8 cellular contexts compared by ENCODE assay signal in the genomic region with DNA sequence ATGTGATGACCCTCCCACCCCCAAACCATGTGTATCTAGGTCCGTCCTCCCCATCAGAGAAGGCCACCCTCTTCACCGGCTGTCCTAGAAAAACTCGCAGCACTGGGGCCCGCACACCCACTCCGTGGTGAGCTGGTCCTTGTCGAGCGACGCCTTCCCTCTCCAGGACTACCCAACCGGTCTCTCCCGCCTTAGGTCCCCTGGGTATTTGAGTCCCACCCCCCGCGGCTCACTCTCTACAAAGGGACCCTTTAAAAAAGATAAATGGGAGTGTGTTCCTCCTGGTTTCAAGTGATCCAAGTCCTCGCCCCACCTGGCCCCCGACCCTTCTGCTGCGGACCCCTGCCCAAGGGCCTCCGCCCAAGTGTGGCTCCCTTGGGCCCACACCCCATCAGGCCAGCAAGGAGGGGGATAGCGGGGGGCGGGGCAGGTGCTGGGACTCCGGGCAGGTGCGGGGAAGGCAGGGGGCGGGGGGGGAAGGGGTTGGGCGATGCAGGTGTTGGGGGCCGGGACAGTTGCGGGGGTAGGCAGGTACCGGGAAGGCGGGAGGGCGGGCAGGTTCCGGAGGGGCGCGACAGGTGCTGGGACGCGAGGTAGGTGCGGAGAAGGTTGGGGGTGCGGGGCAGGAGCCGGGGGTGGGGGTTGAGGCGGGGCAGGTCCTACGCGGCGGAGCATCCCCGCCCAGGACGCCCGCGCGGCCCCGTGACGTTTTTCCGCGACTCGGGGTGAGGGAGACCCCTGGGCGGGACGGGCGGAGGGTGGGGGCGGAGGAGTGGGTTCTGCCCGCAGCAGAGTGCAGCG. TPM values are rescaled to one million over a fixed set of nuclear protein-coding genes. Genes with fewer than 3 reads are reported as not detected.
DNase-seq lines count a peak whose midpoint lies in the region; ATAC-seq and TF ChIP-seq lines count a peak whose summit lies in the region.

No MANE protein-coding gene starts in this region.

- ATAC-seq in GM23338, result peak; percentile 1; the same call in 2 of the 3 replicates
- ATAC-seq in gastroesophageal sphincter, result no peak
- ATAC-seq in GM19455 (IDR thresholded peaks at IDR 0.05; ENCODE audit: unreplicated experiment), result no peak
- no peak for ATAC-seq in HG03025 (IDR thresholded peaks at IDR 0.05; ENCODE audit: low FRiP score, unreplicated experiment)

- peak overlapping the region; percentile 84 for H3K4me2 ChIP-seq in GM23338
- peak overlapping the region; percentile 38 for H3K4me2 ChIP-seq in SU-DHL-6 (ENCODE audit: low read depth, low read length, poor library complexity, severe bottlenecking)

- peak overlapping the region; percentile 68 for H3K4me3 Mint-ChIP-seq in GM23338

- WGBS in gastroesophageal sphincter (ENCODE audit: low coverage in 1 of 2), 2 donors, result 0% methylated on average over 2 of the region's 55 CpGs; no CpG with 5 or more reads in 1 of the 2 donors

- 0 out of 2 replicates have a peak, but pooled peaks cover 11% of the 10 kb centered on the region for H3F3A ChIP-seq in GM23338 (replicated peaks; ENCODE audit: low read depth)
- no peaks in the 10 kb centered on the region for H3F3A ChIP-seq in SU-DHL-6 (ENCODE audit: insufficient read depth)

- peaks cover 7% of the 10 kb centered on the region; the same call in 1 of the 2 replicates for H3K79me2 ChIP-seq in GM23338 (replicated peaks; ENCODE audit: insufficient read depth)
- no peaks in the 10 kb centered on the region for H3K79me2 ChIP-seq in SU-DHL-6 (ENCODE audit: insufficient read depth, low read length)

- no peak overlapping the region for H3K27ac ChIP-seq in GM23338 (ENCODE audit: low read depth)
- H3K27ac ChIP-seq in SU-DHL-6 (ENCODE audit: low read depth, low read length), result no peak overlapping the region
- H3K27ac ChIP-seq in gastroesophageal sphincter, result peak overlapping the region in 3 of 4 donors; percentile 73 to 84 (median 78)
- H3K27ac ChIP-seq in skin epidermis, result peak overlapping the region in 19 of 21 experiments; percentile 27 to 80 (median 67)

- H3K9me3 Mint-ChIP-seq in GM23338, result no peaks in the 10 kb centered on the region; the same call in 2 of the 3 replicates

- TF ChIP-seq POLR2A in gastroesophageal sphincter (IDR thresholded peaks at IDR 0.05), result no peak

- H3K9ac ChIP-seq in SU-DHL-6 (ENCODE audit: low read length), result no peak overlapping the region; the same call in 1 of the 2 replicates

- H3K9me2 ChIP-seq in GM23338 (ENCODE audit: insufficient read depth), result no peaks in the 10 kb centered on the region
- no peaks in the 10 kb centered on the region for H3K9me2 ChIP-seq in SU-DHL-6 (replicated peaks; ENCODE audit: insufficient read depth, low read length)

- DNase-seq in GM23338 (ENCODE audit: low spot score) (peak; percentile 35), SKM-1 treated with dmso at 0.1 percent for 144 hours (lab: John Stamatoyannopoulos, UW; ENCODE audit: unreplicated experiment) (no peak)
- no peak for DNase-seq in stimulated activated CD4-positive, alpha-beta T cell treated with anti-CD3 and anti-CD28 coated beads, Interleukin-1b, Interleukin-23, amount 100 ng/mL, for 48 hours

- H3K36me3 ChIP-seq in GM23338 (ENCODE audit: insufficient read depth), result no peaks in the 10 kb centered on the region
- no peaks in the 10 kb centered on the region for H3K36me3 ChIP-seq in SU-DHL-6 (ENCODE audit: low read length)
- no peaks in the 10 kb centered on the region for H3K36me3 ChIP-seq in gastroesophageal sphincter

- peaks cover 18% of the 10 kb centered on the region for H3K27me3 Mint-ChIP-seq in GM23338 (ENCODE audit: insufficient read depth, low read depth, poor library complexity)

- no peak overlapping the region for H3K27ac Mint-ChIP-seq in GM23338

- H4K20me1 ChIP-seq in GM23338 (replicated peaks; ENCODE audit: insufficient read depth) (peaks cover 5% of the 10 kb centered on the region; the same call in 1 of the 2 replicates), SU-DHL-6 (ENCODE audit: low read depth, low read length) (no peaks in the 10 kb centered on the region)

- peak overlapping the region; percentile 63; the same call in 1 of the 2 replicates for H2AFZ ChIP-seq in GM23338
- H2AFZ ChIP-seq in SU-DHL-6 (ENCODE audit: low read depth, low read length, severe bottlenecking), result no peak overlapping the region

- H3K4me3 ChIP-seq in GM23338 (peak overlapping the region; percentile 59), SU-DHL-6 (ENCODE audit: insufficient read depth, low read length, poor library complexity, severe bottlenecking) (peak overlapping the region; percentile 48), gastroesophageal sphincter (peak overlapping the region; percentile 47 to 96), skin epidermis (peak overlapping the region; percentile 40 to 89 (median 66))

- TF ChIP-seq EP300 in gastroesophageal sphincter (IDR thresholded peaks at IDR 0.05), result no peak

- TF ChIP-seq CTCF in GM23338 (conservative IDR thresholded peaks at IDR 0.05; ENCODE audit: low read depth in 2 of 2) (no peak), SU-DHL-6 (IDR thresholded peaks at IDR 0.05; ENCODE audit: insufficient read depth, low read length, poor library complexity, severe bottlenecking) (no peak), gastroesophageal sphincter (IDR thresholded peaks at IDR 0.05) (no peak)

- H3K9me3 ChIP-seq in SU-DHL-6 (ENCODE audit: insufficient read depth, low read length) (no peaks in the 10 kb centered on the region), gastroesophageal sphincter (no peaks in the 10 kb centered on the region)

- H3K36me3 Mint-ChIP-seq in GM23338 (ENCODE audit: low read depth), result no peaks in the 10 kb centered on the region; the same call in 2 of the 3 replicates

- H3K4me1 ChIP-seq in GM23338 (ENCODE audit: insufficient read depth), result peaks cover 6% of the 10 kb centered on the region; the same call in 1 of the 2 replicates
- peaks cover 0 to 46% (median 20%) of the 10 kb centered on the region in 3 donors for H3K4me1 ChIP-seq in gastroesophageal sphincter

- peaks cover 18% of the 10 kb centered on the region for H3K4me1 Mint-ChIP-seq in GM23338

- H3K27me3 ChIP-seq in GM23338 (ENCODE audit: insufficient read depth), result peaks cover 6% of the 10 kb centered on the region
- H3K27me3 ChIP-seq in SU-DHL-6 (ENCODE audit: low read length), result no peaks in the 10 kb centered on the region
- H3K27me3 ChIP-seq in gastroesophageal sphincter, result no peaks in the 10 kb centered on the region

TF ChIP-seq in GM23338, 12 proteins besides CTCF, POLR2A, EP300 and RAD21 (continues in another document):
- TF ChIP-seq NANOG (IDR thresholded peaks at IDR 0.05; ENCODE audit: borderline replicate concordance) (no peak), CREB1 (CRISPR knock-in tag; IDR thresholded peaks at IDR 0.05; ENCODE audit: low read depth) (no peak), ETS1 (IDR thresholded peaks at IDR 0.05) (no peak), ZNF114 (CRISPR knock-in tag; IDR thresholded peaks at IDR 0.05) (no peak), EZH2phosphoT487 (IDR thresholded peaks at IDR 0.05; ENCODE audit: unreplicated experiment) (no peak), REST (IDR thresholded peaks at IDR 0.05; ENCODE audit: unreplicated experiment) (no peak)

RNA-seq across cellular contexts. Expression of gene ARRDC1, which starts 0.9 kb away (rescaled TPM):
- total RNA-seq in GM23338 (2014; rRNA removed; shearing (Covaris generic)), result 33.9 and 63.8 TPM in 2 replicates
- polyA plus RNA-seq in GM23338 (2016; fragmentation: Nextera tagmentation; extraction: Ambion mirVana), result 33.5 and 36.6 TPM in 2 replicates
- 10 to 100 TPM; 16.0 to 25.1 (median 21.9) TPM for total RNA-seq in gastroesophageal sphincter

RNA-seq across cellular contexts. Expression of gene ZMYND19, which starts 14.2 kb away (rescaled TPM):
- 50.3 and 58.5 TPM in 2 replicates for total RNA-seq in GM23338 (2014; rRNA removed; shearing (Covaris generic))
- polyA plus RNA-seq in GM23338 (2016; fragmentation: Nextera tagmentation; extraction: Ambion mirVana), result 25.8 and 41.7 TPM in 2 replicates
- 10 to 100 TPM in 2 of 4 donors, 1 to 10 TPM in 2; 9.5 to 17.1 (median 13.2) TPM for total RNA-seq in gastroesophageal sphincter

RNA-seq across cellular contexts. Expression of gene EHMT1, which starts 14.3 kb away (rescaled TPM):
- 160 and 177 TPM in 2 replicates for total RNA-seq in GM23338 (2014; rRNA removed; shearing (Covaris generic))
- polyA plus RNA-seq in GM23338 (2016; fragmentation: Nextera tagmentation; extraction: Ambion mirVana), result 162 and 166 TPM in 2 replicates
- total RNA-seq in gastroesophageal sphincter, result 10 to 100 TPM; 49.2 to 79.7 (median 64.7) TPM

RNA-seq across cellular contexts. Expression of gene DPH7, which starts 25.8 kb away (rescaled TPM):
- total RNA-seq in GM23338 (2014; rRNA removed; shearing (Covaris generic)), result 53.7 and 68.8 TPM in 2 replicates
- polyA plus RNA-seq in GM23338 (2016; fragmentation: Nextera tagmentation; extraction: Ambion mirVana), result 44.5 and 48.8 TPM in 2 replicates
- total RNA-seq in gastroesophageal sphincter, result 10 to 100 TPM; 17.6 to 43.6 (median 27.8) TPM

RNA-seq across cellular contexts. Expression of gene MRPL41, which starts 52.9 kb away (rescaled TPM):
- 32.6 and 32.8 TPM in 2 replicates for total RNA-seq in GM23338 (2014; rRNA removed; shearing (Covaris generic))
- polyA plus RNA-seq in GM23338 (2016; fragmentation: Nextera tagmentation; extraction: Ambion mirVana), result 146 and 165 TPM in 2 replicates
- total RNA-seq in gastroesophageal sphincter, result 10 to 100 TPM; 46.5 to 65.1 (median 55.8) TPM

Comparison
In these comparisons a context has a peak if more than half of its experiments do, and no peak if none do; other contexts are left out.
1. H3K27ac ChIP-seq: peak in gastroesophageal sphincter (3 of 4) and skin epidermis (19 of 21); none in GM23338 (single experiment) and SU-DHL-6 (single experiment).
2. Peak in every context shown above with its lines, with median percentiles within 50 percentile points of each other: H3K4me3 ChIP-seq.